ENCODE assay signal across 27 cellular contexts in genomic region chr9:123887837-123888236, GRCh38.
"Had no signal": no experiment of that assay in that cellular context is flagged by ENCODE, and none has a peak within 500 bp of the region (broad histone marks: within the 10 kb centered on the region; RNA-seq: fewer than 3 reads in every experiment).

No MANE protein-coding gene starts in this region.

- H3K9me3 ChIP-seq: stomach, suprapubic skin, testis, thoracic aorta, thyroid gland, tibial artery, tibial nerve, transverse colon, upper lobe of left lung, upper lobe of right lung, uterus, vagina had no signal

- H3K4me1 ChIP-seq: suprapubic skin, thyroid gland, tibial artery, transverse colon, upper lobe of left lung, upper lobe of right lung, uterus, vagina had no signal

- H3K27me3 ChIP-seq: stomach, suprapubic skin, testis, thyroid gland, tibial artery, tibial nerve, transverse colon, upper lobe of left lung, upper lobe of right lung, uterus, vagina had no signal

- H3K4me3 ChIP-seq: stomach, suprapubic skin, testis, thoracic aorta, thyroid gland, tibial artery, tibial nerve, transverse colon, upper lobe of left lung, upper lobe of right lung, uterus, vagina had no signal

- H3K27ac ChIP-seq: stomach, suprapubic skin, testis, thoracic aorta, thyroid gland, tibial artery, tibial nerve, transverse colon, upper lobe of left lung, upper lobe of right lung, uterus, vagina had no signal

- FAIRE-seq: urothelium cell line had no signal

- H3K36me3 ChIP-seq: suprapubic skin, thoracic aorta, thyroid gland, tibial artery, transverse colon, upper lobe of left lung, upper lobe of right lung, uterus, vagina had no signal

- ATAC-seq: stimulated activated effector memory CD8-positive, alpha-beta T cell treated with anti-CD3 and anti-CD28 coated beads, Interleukin-12 subunit alpha, Interleukin-12 subunit beta, amount 100 ng/mL, for 72 hours; stimulated activated memory B cell treated with anti-CD40 and anti-IgM and Interleukin-4, amounts not matched to agents 10 μg/mL and 1 μg/mL and 100 μg/mL, for 72 hours; stimulated activated naive B cell treated with anti-CD40 and anti-IgM and Interleukin-4, amounts not matched to agents 10 μg/mL and 1 μg/mL and 100 μg/mL, for 72 hours; stimulated activated naive CD8-positive, alpha-beta T cell treated with anti-CD3 and anti-CD28 coated beads, Interleukin-15, amount 100 ng/mL, for 72 hours; stimulated activated naive CD8-positive, alpha-beta T cell treated with anti-CD3 and anti-CD28 coated beads, Interleukin-15, Interleukin-2, amounts not matched to agents 100 U/mL and 50 U/mL, for 24 hours; upper lobe of right lung had no signal

- DNase-seq: stimulated activated CD4-positive, alpha-beta T cell treated with anti-CD3 and anti-CD28 coated beads, Interleukin-2, amount 100 ng/mL, for 48 hours; stimulated activated CD4-positive, alpha-beta T cell treated with anti-CD3 and anti-CD28 coated beads, Interleukin-4, amount 100 ng/mL, for 1 hour; stimulated activated CD4-positive, alpha-beta T cell treated with anti-CD3 and anti-CD28 coated beads, Interleukin-4, amount 100 ng/mL, for 24 hours; stimulated activated CD4-positive, alpha-beta T cell treated with anti-CD3 and anti-CD28 coated beads, Interleukin-4, amount 100 ng/mL, for 4 hours; stimulated activated CD8-positive, alpha-beta memory T cell treated with anti-CD3 and anti-CD28 coated beads, Interleukin-4, amount 100 ng/mL, for 48 hours; stimulated activated naive B cell treated with anti-CD40 and anti-IgM and Interleukin-4, amounts not matched to agents 10 μg/mL and 1 μg/mL and 100 μg/mL, for 72 hours; stimulated activated naive CD4-positive, alpha-beta T cell; stimulated activated naive CD4-positive, alpha-beta T cell treated with Interleukin-2 at 50 U/mL for 16 hours; stimulated activated naive CD8-positive, alpha-beta T cell treated with anti-CD3 and anti-CD28 coated beads, Interleukin-15, amount 100 ng/mL, for 72 hours; stimulated activated naive CD8-positive, alpha-beta T cell treated with anti-CD3 and anti-CD28 coated beads, Interleukin-15, Interleukin-2, amounts not matched to agents 100 U/mL and 50 U/mL, for 24 hours; stomach; substantia nigra; testis; thyroid gland; tibial artery; transverse colon; trophoblast cell; upper lobe of left lung; upper lobe of right lung; uterus had no signal
